1 cellular context compared by ENCODE assay signal in genomic region chr14:21101802-21102413, GRCh38.
TF ChIP-seq lines count a peak whose summit lies in the region.

No MANE protein-coding gene starts in this region.

TF ChIP-seq in HCT116, 20 proteins besides CTCF, POLR2A, EP300 and RAD21 (continued from another document):
- no peak for TF ChIP-seq REST (IDR thresholded peaks at IDR 0.05; ENCODE audit: low read depth)
- TF ChIP-seq ELF1 (IDR thresholded peaks at IDR 0.05; ENCODE audit: borderline replicate concordance, low read depth), result no peak
- TF ChIP-seq MAX (IDR thresholded peaks at IDR 0.05), result no peak
- no peak for TF ChIP-seq EGR1 (IDR thresholded peaks at IDR 0.05; ENCODE audit: low read depth)
- TF ChIP-seq ZBTB33 (IDR thresholded peaks at IDR 0.05; ENCODE audit: extremely low read depth, insufficient replicate concordance, low read length), result no peak
- TF ChIP-seq JUND (IDR thresholded peaks at IDR 0.05), result no peak
